ENCODE assay signal across 9 cellular contexts in genomic region chr4:119238068-119238722, GRCh38. TPM values are rescaled to one million over a fixed set of nuclear protein-coding genes. Genes with fewer than 3 reads are reported as not detected.
A peak's percentile ranks its signal among the peaks of the same experiment; 100 is the strongest.
DNase-seq lines count a peak whose midpoint lies in the region; ATAC-seq and TF ChIP-seq lines count a peak whose summit lies in the region.
"Had no signal": no experiment of that assay in that cellular context is flagged by ENCODE, and none has a peak within 500 bp of the region (broad histone marks: within the 10 kb centered on the region; RNA-seq: fewer than 3 reads in every experiment).

No MANE protein-coding gene starts in this region.

- H3K4me1 ChIP-seq in GM23248 (ENCODE audit: insufficient read depth) = peaks cover 11% of the 10 kb centered on the region

- WGBS in GM23248 (ENCODE audit: low coverage in 1 of 2, low lambda C conversion rate in 2 of 2, missing lambda C conversion rate in 2 of 2), 2 experiments = 92 to 93% methylated on average over 4 of the region's 4 CpGs

- H3K36me3 ChIP-seq in GM23248 (ENCODE audit: low read depth) = peaks cover 47% of the 10 kb centered on the region

- no peaks in the 10 kb centered on the region for H3K9me3 ChIP-seq in GM23248 (ENCODE audit: low read depth)

- no peaks in the 10 kb centered on the region for H3K9me2 ChIP-seq in GM23248 (ENCODE audit: insufficient read depth)

- DNase-seq in choroid plexus epithelial cell (ENCODE audit: low read depth) = peak; percentile 23
- no peak for DNase-seq in GM23248
- no peak for DNase-seq in DMS 273 treated with DMSO at 0.1 percent for 48 hours (lab: John Stamatoyannopoulos, UW)
- no peak for DNase-seq in head of caudate nucleus
- DNase-seq in NCI-H2171 treated with DMSO at 0.1 percent for 48 hours (lab: John Stamatoyannopoulos, UW) = no peak
- DNase-seq: activated CD4-positive, CD25-positive, alpha-beta regulatory T cell treated with anti-CD3 and anti-CD28 coated beads, Interleukin-2, amount 50 U/mL, for 72 hours had no signal

- peaks cover 78% of the 10 kb centered on the region for H3K79me2 ChIP-seq in GM23248 (ENCODE audit: insufficient read depth)

- in situ Hi-C loops in GM23248 (cut with MboI) = no loop called here

- TF ChIP-seq CTCF in choroid plexus epithelial cell (conservative IDR thresholded peaks at IDR 0.05; ENCODE audit: low read depth, low read length) = no peak

- no peak overlapping the region for H3K4me3 ChIP-seq in choroid plexus epithelial cell (ENCODE audit: low read depth, low read length)
- no peak overlapping the region for H3K4me3 ChIP-seq in GM23248

- no peak overlapping the region for H3K9ac ChIP-seq in GM23248

- peak; percentile 99 for ATAC-seq in GM18502 (IDR thresholded peaks at IDR 0.05; ENCODE audit: poor library complexity, unreplicated experiment)
- ATAC-seq in GM21360 (IDR thresholded peaks at IDR 0.05; ENCODE audit: unreplicated experiment) = peak; percentile 99
- peak; percentile 98 for ATAC-seq in HG03175 (IDR thresholded peaks at IDR 0.05; ENCODE audit: unreplicated experiment)

- no peak overlapping the region for H3K27ac ChIP-seq in GM23248

- intact Hi-C loops in head of caudate nucleus (cut with DNase I) = no loop called here

- H4K20me1 ChIP-seq in GM23248 (ENCODE audit: insufficient read depth) = no peaks in the 10 kb centered on the region

- peaks cover 28% of the 10 kb centered on the region; the same call in 1 of the 2 replicates for H3F3A ChIP-seq in GM23248 (ENCODE audit: insufficient read depth)

- no peak overlapping the region for H3K4me2 ChIP-seq in GM23248 (ENCODE audit: unreplicated experiment)

- H2AFZ ChIP-seq in GM23248 = no peak overlapping the region

- no peaks in the 10 kb centered on the region for H3K27me3 ChIP-seq in GM23248 (replicated peaks; ENCODE audit: insufficient read depth)

RNA-seq across cellular contexts. Expression of gene USP53, which starts 25.7 kb away (rescaled TPM):
- total RNA-seq in GM23248 (2014; rRNA removed; shearing (Covaris generic)) = 42.4 and 43.3 TPM in 2 replicates
- 19.9 and 26.0 TPM in 2 replicates for polyA plus RNA-seq in GM23248 (2016; fragmentation: Nextera tagmentation; extraction: Ambion mirVana)
